8 cellular contexts compared by ENCODE assay signal in genomic region chr11:2988361-2988762, GRCh38. TPM values are rescaled to one million over a fixed set of nuclear protein-coding genes. Genes with fewer than 3 reads are reported as not detected.
A peak's percentile ranks its signal among the peaks of the same experiment; 100 is the strongest.
DNase-seq lines count a peak whose midpoint lies in the region; ATAC-seq, FAIRE-seq and TF ChIP-seq lines count a peak whose summit lies in the region.

No MANE protein-coding gene starts in this region.

- peaks cover 48% of the 10 kb centered on the region for H3K4me1 Mint-ChIP-seq in activated naive CD8-positive, alpha-beta T cell treated with anti-CD3 and anti-CD28 coated beads for 36 hours

- H3K27ac Mint-ChIP-seq in activated naive CD8-positive, alpha-beta T cell treated with anti-CD3 and anti-CD28 coated beads for 36 hours, result peak overlapping the region; percentile 99

- TF ChIP-seq POLR2A in transverse colon (IDR thresholded peaks at IDR 0.05), result no peak

- peaks cover 55% of the 10 kb centered on the region for H3K36me3 Mint-ChIP-seq in activated naive CD8-positive, alpha-beta T cell treated with anti-CD3 and anti-CD28 coated beads for 36 hours

- no peaks in the 10 kb centered on the region for H3K9me3 ChIP-seq in kidney (ENCODE audit: control insufficient read depth in 1 of 2, low read length in 2 of 2)
- H3K9me3 ChIP-seq in transverse colon, result no peaks in the 10 kb centered on the region

- TF ChIP-seq CTCF in kidney (IDR thresholded peaks at IDR 0.05; ENCODE audit: borderline replicate concordance, extremely low read depth, insufficient read depth), result no peak
- TF ChIP-seq CTCF in transverse colon (IDR thresholded peaks at IDR 0.05), result no peak

- no peaks in the 10 kb centered on the region for H3K27me3 ChIP-seq in transverse colon

- peak overlapping the region; percentile 96 for H3K4me3 Mint-ChIP-seq in activated naive CD8-positive, alpha-beta T cell treated with anti-CD3 and anti-CD28 coated beads for 36 hours

- H3K27me3 Mint-ChIP-seq in activated naive CD8-positive, alpha-beta T cell treated with anti-CD3 and anti-CD28 coated beads for 36 hours, result no peaks in the 10 kb centered on the region

- H3K4me1 ChIP-seq in kidney (ENCODE audit: control insufficient read depth in 1 of 2, insufficient read depth in 1 of 2, low read depth in 1 of 2, low read length in 2 of 2), result peaks cover 11 to 17% of the 10 kb centered on the region in 2 donors
- H3K4me1 ChIP-seq in transverse colon, result peaks cover 28 to 59% (median 36%) of the 10 kb centered on the region in 4 donors

- H3K36me3 ChIP-seq in kidney (ENCODE audit: control insufficient read depth in 1 of 2, insufficient read depth in 2 of 2, low read length in 2 of 2) (no peaks in the 10 kb centered on the region), transverse colon (no peaks in the 10 kb centered on the region)

- H3K27ac ChIP-seq in kidney (ENCODE audit: low read depth in 2 of 2, low read length in 2 of 2) (no peak overlapping the region), transverse colon (peak overlapping the region; percentile 97 to 98 (median 98))

- 14 to 28% methylated on average over 4 to 5 of the region's 5 CpGs for WGBS in transverse colon (ENCODE audit: low coverage in 1 of 2), 2 donors

- peak overlapping the region in 1 of 2 donors; percentile 23 for H3K9ac ChIP-seq in kidney (ENCODE audit: low read length in 2 of 2)

- TF ChIP-seq EP300 in transverse colon (IDR thresholded peaks at IDR 0.05; ENCODE audit: low read depth), result no peak

- DNase-seq in activated naive CD4-positive, alpha-beta T cell treated with Interleukin-2 at 50 U/mL for 16 hours, result peak; percentile 19
- DNase-seq in activated naive CD4-positive, alpha-beta T cell (lab: John Stamatoyannopoulos, UW), result no peak
- no peak for DNase-seq in activated naive CD8-positive, alpha-beta T cell treated with anti-CD3 and anti-CD28 coated beads for 36 hours
- DNase-seq in kidney (no peak), transverse colon (no peak), NCI-H1436 (lab: John Stamatoyannopoulos, UW) (no peak), NCI-H1417 treated with DMSO at 0.1 percent for 48 hours (lab: John Stamatoyannopoulos, UW) (no peak)

- FAIRE-seq in kidney (lab: Jason Lieb, UNC), result no peak

- intact Hi-C loops in kidney (cut with DNase I), result no loop called here
- intact Hi-C loops in transverse colon (cut with DNase I; ENCODE audit: low total_unique reads), result no loop called here

- no peak for ATAC-seq in HG02885 (IDR thresholded peaks at IDR 0.05; ENCODE audit: poor library complexity, unreplicated experiment)

- H3K9me3 Mint-ChIP-seq in activated naive CD8-positive, alpha-beta T cell treated with anti-CD3 and anti-CD28 coated beads for 36 hours, result no peaks in the 10 kb centered on the region

- in situ Hi-C loops in transverse colon (cut with MboI; ENCODE audit: low pct_ligation_motif_present in 1 of 4, low pct_unique_long_range_greater_than_20kb in 1 of 4, low sequenced_read_pairs in 3 of 4), result no loop called here

- peak overlapping the region; percentile 22 to 87 for H3K4me3 ChIP-seq in kidney (ENCODE audit: low read length in 2 of 2)
- H3K4me3 ChIP-seq in transverse colon, result peak overlapping the region in 1 of 4 donors; percentile 88

RNA-seq across cellular contexts. Expression of gene NAP1L4, which starts 3.8 kb away (rescaled TPM):
- total RNA-seq in activated naive CD8-positive, alpha-beta T cell treated with anti-CD3 and anti-CD28 coated beads for 36 hours, result 100 to 1,000 TPM; 222 to 226 TPM
- 133 TPM for total RNA-seq in kidney
- polyA plus RNA-seq in kidney (ENCODE audit: insufficient read depth, low read depth, low replicate concordance), result 120 TPM
- 100 to 1,000 TPM in 3 of 4 donors, 10 to 100 TPM in 1; 63.6 to 140 (median 111) TPM for total RNA-seq in transverse colon

RNA-seq across cellular contexts. Expression of gene PHLDA2, which starts 59.1 kb away (rescaled TPM):
- 1 to 10 TPM; 1.3 to 2.5 TPM for total RNA-seq in activated naive CD8-positive, alpha-beta T cell treated with anti-CD3 and anti-CD28 coated beads for 36 hours
- total RNA-seq in kidney (19.7 TPM), transverse colon (10 to 100 TPM in 1 of 4 donors, 1 to 10 TPM in 1, not detected in 2; 8.2 to 16.2 TPM)
- polyA plus RNA-seq in kidney (ENCODE audit: insufficient read depth, low read depth, low replicate concordance), result 9.0 TPM

Comparison
In these comparisons a context has a peak if more than half of its experiments do, and no peak if none do; other contexts are left out.
1. H3K27ac ChIP-seq: peak in transverse colon (4 of 4); none in kidney (0 of 2).